1 cellular context compared by ENCODE assay signal in genomic region chr6:30763618-30764489, GRCh38.
TF ChIP-seq lines count a peak whose summit lies in the region.

No MANE protein-coding gene starts in this region.

TF ChIP-seq in HepG2, 621 proteins besides CTCF, POLR2A, EP300 and RAD21 (continued from another document and continues in another):
- TF ChIP-seq ARID4A (CRISPR knock-in tag; IDR thresholded peaks at IDR 0.05; ENCODE audit: borderline replicate concordance), result peak; percentile 58; the same call in 1 of the 2 replicates
- TF ChIP-seq GABPB1 (CRISPR knock-in tag; IDR thresholded peaks at IDR 0.05), result peak; percentile 42; the same call in 1 of the 2 replicates
- TF ChIP-seq KIAA2018 (CRISPR knock-in tag; IDR thresholded peaks at IDR 0.05; ENCODE audit: borderline replicate concordance), result no peak
- TF ChIP-seq ZBTB26 (CRISPR knock-in tag; IDR thresholded peaks at IDR 0.05; ENCODE audit: borderline replicate concordance), result 0 out of 2 replicates have a peak, but pooled peaks have one; percentile 25
- peak; percentile 76 for TF ChIP-seq SMAD3 (CRISPR knock-in tag; IDR thresholded peaks at IDR 0.05)
- no peak for TF ChIP-seq CREBL2 (CRISPR knock-in tag; IDR thresholded peaks at IDR 0.05; ENCODE audit: borderline replicate concordance)
- TF ChIP-seq ZNF350 (CRISPR knock-in tag; IDR thresholded peaks at IDR 0.05; ENCODE audit: borderline replicate concordance, low read depth), result peak; percentile 85; the same call in 1 of the 2 replicates
- 0 out of 2 replicates have a peak, but pooled peaks have one; percentile 41 for TF ChIP-seq WIZ (CRISPR knock-in tag; IDR thresholded peaks at IDR 0.05)
- no peak for TF ChIP-seq PLSCR1 (CRISPR knock-in tag; IDR thresholded peaks at IDR 0.05; ENCODE audit: borderline replicate concordance)
- no peak for TF ChIP-seq ZNF326 (CRISPR knock-in tag; IDR thresholded peaks at IDR 0.05; ENCODE audit: borderline replicate concordance)
- TF ChIP-seq MEF2D (CRISPR knock-in tag; IDR thresholded peaks at IDR 0.05), result peak; percentile 80
- no peak for TF ChIP-seq ZBTB42 (CRISPR knock-in tag; IDR thresholded peaks at IDR 0.05)
- no peak for TF ChIP-seq ZUFSP (CRISPR knock-in tag; IDR thresholded peaks at IDR 0.05; ENCODE audit: borderline replicate concordance)
- peak; percentile 72 for TF ChIP-seq POLR2AphosphoS5 (IDR thresholded peaks at IDR 0.05; ENCODE audit: low read depth, low read length)
- TF ChIP-seq ZBTB44 (CRISPR knock-in tag; IDR thresholded peaks at IDR 0.05), result no peak
- peak; percentile 83 for TF ChIP-seq DNMT3B (CRISPR knock-in tag; conservative IDR thresholded peaks at IDR 0.05)
- TF ChIP-seq MXD1 (CRISPR knock-in tag; IDR thresholded peaks at IDR 0.05), result no peak; the same call in 1 of the 2 replicates
- TF ChIP-seq NFKB2 (CRISPR knock-in tag; IDR thresholded peaks at IDR 0.05; ENCODE audit: borderline replicate concordance), result peak; percentile 70; the same call in 1 of the 2 replicates
- TF ChIP-seq HCFC1 (IDR thresholded peaks at IDR 0.05; ENCODE audit: low read depth, low read length), result peak; percentile 8; the same call in 1 of the 2 replicates
- peak; percentile 45 for TF ChIP-seq ZNF574 (CRISPR knock-in tag; IDR thresholded peaks at IDR 0.05)
- no peak for TF ChIP-seq ARNT (IDR thresholded peaks at IDR 0.05)
- TF ChIP-seq POLR2G (IDR thresholded peaks at IDR 0.05; ENCODE audit: low read depth, low read length), result peak; percentile 89
- no peak for TF ChIP-seq ZNF563 (CRISPR knock-in tag; IDR thresholded peaks at IDR 0.05)
- TF ChIP-seq GFI1 (CRISPR knock-in tag; IDR thresholded peaks at IDR 0.05; ENCODE audit: borderline replicate concordance), result peak; percentile 94
- TF ChIP-seq ZNF703 (CRISPR knock-in tag; IDR thresholded peaks at IDR 0.05; ENCODE audit: borderline replicate concordance), result peak; percentile 77
